In the genomic region with DNA sequence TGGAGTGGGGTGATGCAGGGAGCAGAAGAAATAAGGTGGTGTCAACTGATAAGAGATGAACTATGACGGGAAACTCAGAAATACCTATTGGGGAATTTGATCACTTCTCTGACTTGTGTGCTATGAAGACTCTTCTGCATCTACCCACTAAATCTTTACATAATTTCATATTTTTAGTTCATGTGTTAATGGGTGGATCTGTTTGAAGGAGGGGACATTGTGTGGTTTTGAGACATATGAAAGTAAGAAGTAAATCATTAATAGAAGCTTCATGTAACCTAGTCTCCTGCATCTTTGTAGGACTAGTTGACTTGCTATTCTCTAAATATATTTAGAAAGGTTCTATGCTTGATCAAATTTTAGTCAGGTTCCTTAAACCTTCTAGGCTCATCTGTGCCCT, we compare ENCODE assay signal across 1 cellular context.
TF ChIP-seq lines count a peak whose summit lies in the region.

No MANE protein-coding gene starts in this region.

TF ChIP-seq in GM12878, 131 proteins besides CTCF, POLR2A, EP300 and RAD21:
- no peak for TF ChIP-seq NRF1 (conservative IDR thresholded peaks at IDR 0.05; ENCODE audit: low read depth, low read length)
- no peak for TF ChIP-seq POU2F2 (IDR thresholded peaks at IDR 0.05; ENCODE audit: borderline replicate concordance, low read depth, low read length)
- TF ChIP-seq, protein P1, sequence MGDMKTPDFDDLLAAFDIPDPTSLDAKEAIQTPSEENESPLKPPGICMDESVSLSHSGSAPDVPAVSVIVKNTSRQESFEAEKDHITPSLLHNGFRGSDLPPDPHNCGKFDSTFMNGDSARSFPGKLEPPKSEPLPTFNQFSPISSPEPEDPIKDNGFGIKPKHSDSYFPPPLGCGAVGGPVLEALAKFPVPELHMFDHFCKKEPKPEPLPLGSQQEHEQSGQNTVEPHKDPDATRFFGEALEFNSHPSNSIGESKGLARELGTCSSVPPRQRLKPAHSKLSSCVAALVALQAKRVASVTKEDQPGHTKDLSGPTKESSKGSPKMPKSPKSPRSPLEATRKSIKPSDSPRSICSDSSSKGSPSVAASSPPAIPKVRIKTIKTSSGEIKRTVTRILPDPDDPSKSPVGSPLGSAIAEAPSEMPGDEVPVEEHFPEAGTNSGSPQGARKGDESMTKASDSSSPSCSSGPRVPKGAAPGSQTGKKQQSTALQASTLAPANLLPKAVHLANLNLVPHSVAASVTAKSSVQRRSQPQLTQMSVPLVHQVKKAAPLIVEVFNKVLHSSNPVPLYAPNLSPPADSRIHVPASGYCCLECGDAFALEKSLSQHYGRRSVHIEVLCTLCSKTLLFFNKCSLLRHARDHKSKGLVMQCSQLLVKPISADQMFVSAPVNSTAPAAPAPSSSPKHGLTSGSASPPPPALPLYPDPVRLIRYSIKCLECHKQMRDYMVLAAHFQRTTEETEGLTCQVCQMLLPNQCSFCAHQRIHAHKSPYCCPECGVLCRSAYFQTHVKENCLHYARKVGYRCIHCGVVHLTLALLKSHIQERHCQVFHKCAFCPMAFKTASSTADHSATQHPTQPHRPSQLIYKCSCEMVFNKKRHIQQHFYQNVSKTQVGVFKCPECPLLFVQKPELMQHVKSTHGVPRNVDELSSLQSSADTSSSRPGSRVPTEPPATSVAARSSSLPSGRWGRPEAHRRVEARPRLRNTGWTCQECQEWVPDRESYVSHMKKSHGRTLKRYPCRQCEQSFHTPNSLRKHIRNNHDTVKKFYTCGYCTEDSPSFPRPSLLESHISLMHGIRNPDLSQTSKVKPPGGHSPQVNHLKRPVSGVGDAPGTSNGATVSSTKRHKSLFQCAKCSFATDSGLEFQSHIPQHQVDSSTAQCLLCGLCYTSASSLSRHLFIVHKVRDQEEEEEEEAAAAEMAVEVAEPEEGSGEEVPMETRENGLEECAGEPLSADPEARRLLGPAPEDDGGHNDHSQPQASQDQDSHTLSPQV (IDR thresholded peaks at IDR 0.05): no peak
- no peak for TF ChIP-seq NFXL1 (IDR thresholded peaks at IDR 0.05; ENCODE audit: borderline replicate concordance)
- TF ChIP-seq KDM1A (IDR thresholded peaks at IDR 0.05; ENCODE audit: borderline replicate concordance): no peak
- TF ChIP-seq, protein P2, sequence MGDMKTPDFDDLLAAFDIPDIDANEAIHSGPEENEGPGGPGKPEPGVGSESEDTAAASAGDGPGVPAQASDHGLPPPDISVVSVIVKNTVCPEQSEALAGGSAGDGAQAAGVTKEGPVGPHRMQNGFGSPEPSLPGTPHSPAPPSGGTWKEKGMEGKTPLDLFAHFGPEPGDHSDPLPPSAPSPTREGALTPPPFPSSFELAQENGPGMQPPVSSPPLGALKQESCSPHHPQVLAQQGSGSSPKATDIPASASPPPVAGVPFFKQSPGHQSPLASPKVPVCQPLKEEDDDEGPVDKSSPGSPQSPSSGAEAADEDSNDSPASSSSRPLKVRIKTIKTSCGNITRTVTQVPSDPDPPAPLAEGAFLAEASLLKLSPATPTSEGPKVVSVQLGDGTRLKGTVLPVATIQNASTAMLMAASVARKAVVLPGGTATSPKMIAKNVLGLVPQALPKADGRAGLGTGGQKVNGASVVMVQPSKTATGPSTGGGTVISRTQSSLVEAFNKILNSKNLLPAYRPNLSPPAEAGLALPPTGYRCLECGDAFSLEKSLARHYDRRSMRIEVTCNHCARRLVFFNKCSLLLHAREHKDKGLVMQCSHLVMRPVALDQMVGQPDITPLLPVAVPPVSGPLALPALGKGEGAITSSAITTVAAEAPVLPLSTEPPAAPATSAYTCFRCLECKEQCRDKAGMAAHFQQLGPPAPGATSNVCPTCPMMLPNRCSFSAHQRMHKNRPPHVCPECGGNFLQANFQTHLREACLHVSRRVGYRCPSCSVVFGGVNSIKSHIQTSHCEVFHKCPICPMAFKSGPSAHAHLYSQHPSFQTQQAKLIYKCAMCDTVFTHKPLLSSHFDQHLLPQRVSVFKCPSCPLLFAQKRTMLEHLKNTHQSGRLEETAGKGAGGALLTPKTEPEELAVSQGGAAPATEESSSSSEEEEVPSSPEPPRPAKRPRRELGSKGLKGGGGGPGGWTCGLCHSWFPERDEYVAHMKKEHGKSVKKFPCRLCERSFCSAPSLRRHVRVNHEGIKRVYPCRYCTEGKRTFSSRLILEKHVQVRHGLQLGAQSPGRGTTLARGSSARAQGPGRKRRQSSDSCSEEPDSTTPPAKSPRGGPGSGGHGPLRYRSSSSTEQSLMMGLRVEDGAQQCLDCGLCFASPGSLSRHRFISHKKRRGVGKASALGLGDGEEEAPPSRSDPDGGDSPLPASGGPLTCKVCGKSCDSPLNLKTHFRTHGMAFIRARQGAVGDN (IDR thresholded peaks at IDR 0.05): 0 out of 2 replicates have a peak, but pooled peaks have one; percentile 27
- TF ChIP-seq, protein P3, sequence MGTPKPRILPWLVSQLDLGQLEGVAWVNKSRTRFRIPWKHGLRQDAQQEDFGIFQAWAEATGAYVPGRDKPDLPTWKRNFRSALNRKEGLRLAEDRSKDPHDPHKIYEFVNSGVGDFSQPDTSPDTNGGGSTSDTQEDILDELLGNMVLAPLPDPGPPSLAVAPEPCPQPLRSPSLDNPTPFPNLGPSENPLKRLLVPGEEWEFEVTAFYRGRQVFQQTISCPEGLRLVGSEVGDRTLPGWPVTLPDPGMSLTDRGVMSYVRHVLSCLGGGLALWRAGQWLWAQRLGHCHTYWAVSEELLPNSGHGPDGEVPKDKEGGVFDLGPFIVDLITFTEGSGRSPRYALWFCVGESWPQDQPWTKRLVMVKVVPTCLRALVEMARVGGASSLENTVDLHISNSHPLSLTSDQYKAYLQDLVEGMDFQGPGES (IDR thresholded peaks at IDR 0.05): no peak
- no peak for TF ChIP-seq NR2C1 (IDR thresholded peaks at IDR 0.05)
- TF ChIP-seq GATAD2B (conservative IDR thresholded peaks at IDR 0.05; ENCODE audit: low read depth): no peak
- peak; percentile 68 for TF ChIP-seq ATF7 (IDR thresholded peaks at IDR 0.05; ENCODE audit: low read depth)
- no peak for TF ChIP-seq SIX5 (IDR thresholded peaks at IDR 0.05; ENCODE audit: low read depth, low read length, severe bottlenecking)
- TF ChIP-seq ASH2L (IDR thresholded peaks at IDR 0.05; ENCODE audit: borderline replicate concordance, low read depth): no peak
- TF ChIP-seq HCFC1 (IDR thresholded peaks at IDR 0.05; ENCODE audit: low read length): no peak
- TF ChIP-seq TBL1XR1 (IDR thresholded peaks at IDR 0.05; ENCODE audit: low read depth, low read length): no peak
- TF ChIP-seq BACH1 (IDR thresholded peaks at IDR 0.05; ENCODE audit: borderline replicate concordance): no peak
TF ChIP-seq in GM12878: peak in this region for 2.
